In the genomic region with DNA sequence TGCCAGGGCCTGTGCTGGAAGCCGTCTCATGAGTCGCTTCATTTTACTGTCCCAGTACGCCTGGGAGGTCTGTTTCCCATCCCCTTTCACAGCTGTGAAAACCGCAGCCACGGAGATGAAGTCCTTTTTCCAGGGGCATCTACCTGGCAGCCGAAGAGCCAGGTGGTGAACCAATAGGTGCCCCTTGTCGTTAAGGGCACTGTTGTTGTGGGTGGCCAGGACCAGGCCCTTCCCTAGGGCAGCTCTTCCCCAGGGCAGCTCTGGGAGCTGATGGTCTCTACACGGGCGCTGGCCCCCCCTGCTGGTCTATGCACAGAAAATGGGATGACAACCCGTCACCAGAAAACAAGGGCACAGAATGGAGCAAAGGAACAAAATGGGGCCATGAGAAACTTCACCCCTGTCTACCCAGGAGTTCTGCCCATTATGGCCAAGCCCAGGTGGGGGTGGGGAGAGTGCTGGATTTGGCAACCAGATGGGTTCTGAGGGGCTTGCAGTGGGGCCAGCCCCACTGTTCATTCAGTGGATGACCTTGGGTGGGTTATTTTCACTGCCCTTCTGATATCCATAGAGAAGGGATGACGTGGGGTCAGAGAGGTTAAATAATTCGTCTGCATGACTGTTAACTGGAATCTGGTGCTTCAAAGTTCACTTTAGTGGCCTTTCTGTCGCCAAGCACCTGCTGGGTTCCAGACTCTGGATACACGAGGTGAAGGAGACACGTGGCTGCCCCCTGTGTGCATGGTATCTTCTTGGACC, we compare ENCODE assay signal across 1 cellular context.
TF ChIP-seq lines count a peak whose summit lies in the region.

No MANE protein-coding gene starts in this region.

TF ChIP-seq in HepG2, 621 proteins besides CTCF, POLR2A, EP300 and RAD21 (continued from another document and continues in another):
- TF ChIP-seq, protein P1, sequence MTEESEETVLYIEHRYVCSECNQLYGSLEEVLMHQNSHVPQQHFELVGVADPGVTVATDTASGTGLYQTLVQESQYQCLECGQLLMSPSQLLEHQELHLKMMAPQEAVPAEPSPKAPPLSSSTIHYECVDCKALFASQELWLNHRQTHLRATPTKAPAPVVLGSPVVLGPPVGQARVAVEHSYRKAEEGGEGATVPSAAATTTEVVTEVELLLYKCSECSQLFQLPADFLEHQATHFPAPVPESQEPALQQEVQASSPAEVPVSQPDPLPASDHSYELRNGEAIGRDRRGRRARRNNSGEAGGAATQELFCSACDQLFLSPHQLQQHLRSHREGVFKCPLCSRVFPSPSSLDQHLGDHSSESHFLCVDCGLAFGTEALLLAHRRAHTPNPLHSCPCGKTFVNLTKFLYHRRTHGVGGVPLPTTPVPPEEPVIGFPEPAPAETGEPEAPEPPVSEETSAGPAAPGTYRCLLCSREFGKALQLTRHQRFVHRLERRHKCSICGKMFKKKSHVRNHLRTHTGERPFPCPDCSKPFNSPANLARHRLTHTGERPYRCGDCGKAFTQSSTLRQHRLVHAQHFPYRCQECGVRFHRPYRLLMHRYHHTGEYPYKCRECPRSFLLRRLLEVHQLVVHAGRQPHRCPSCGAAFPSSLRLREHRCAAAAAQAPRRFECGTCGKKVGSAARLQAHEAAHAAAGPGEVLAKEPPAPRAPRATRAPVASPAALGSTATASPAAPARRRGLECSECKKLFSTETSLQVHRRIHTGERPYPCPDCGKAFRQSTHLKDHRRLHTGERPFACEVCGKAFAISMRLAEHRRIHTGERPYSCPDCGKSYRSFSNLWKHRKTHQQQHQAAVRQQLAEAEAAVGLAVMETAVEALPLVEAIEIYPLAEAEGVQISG (CRISPR knock-in tag; IDR thresholded peaks at IDR 0.05): peak; percentile 59; the same call in 1 of the 2 replicates
- no peak for TF ChIP-seq KDM6A (CRISPR knock-in tag; IDR thresholded peaks at IDR 0.05; ENCODE audit: low read depth)
- TF ChIP-seq, protein P2, sequence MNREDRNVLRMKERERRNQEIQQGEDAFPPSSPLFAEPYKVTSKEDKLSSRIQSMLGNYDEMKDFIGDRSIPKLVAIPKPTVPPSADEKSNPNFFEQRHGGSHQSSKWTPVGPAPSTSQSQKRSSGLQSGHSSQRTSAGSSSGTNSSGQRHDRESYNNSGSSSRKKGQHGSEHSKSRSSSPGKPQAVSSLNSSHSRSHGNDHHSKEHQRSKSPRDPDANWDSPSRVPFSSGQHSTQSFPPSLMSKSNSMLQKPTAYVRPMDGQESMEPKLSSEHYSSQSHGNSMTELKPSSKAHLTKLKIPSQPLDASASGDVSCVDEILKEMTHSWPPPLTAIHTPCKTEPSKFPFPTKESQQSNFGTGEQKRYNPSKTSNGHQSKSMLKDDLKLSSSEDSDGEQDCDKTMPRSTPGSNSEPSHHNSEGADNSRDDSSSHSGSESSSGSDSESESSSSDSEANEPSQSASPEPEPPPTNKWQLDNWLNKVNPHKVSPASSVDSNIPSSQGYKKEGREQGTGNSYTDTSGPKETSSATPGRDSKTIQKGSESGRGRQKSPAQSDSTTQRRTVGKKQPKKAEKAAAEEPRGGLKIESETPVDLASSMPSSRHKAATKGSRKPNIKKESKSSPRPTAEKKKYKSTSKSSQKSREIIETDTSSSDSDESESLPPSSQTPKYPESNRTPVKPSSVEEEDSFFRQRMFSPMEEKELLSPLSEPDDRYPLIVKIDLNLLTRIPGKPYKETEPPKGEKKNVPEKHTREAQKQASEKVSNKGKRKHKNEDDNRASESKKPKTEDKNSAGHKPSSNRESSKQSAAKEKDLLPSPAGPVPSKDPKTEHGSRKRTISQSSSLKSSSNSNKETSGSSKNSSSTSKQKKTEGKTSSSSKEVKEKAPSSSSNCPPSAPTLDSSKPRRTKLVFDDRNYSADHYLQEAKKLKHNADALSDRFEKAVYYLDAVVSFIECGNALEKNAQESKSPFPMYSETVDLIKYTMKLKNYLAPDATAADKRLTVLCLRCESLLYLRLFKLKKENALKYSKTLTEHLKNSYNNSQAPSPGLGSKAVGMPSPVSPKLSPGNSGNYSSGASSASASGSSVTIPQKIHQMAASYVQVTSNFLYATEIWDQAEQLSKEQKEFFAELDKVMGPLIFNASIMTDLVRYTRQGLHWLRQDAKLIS (CRISPR knock-in tag; IDR thresholded peaks at IDR 0.05): no peak
- no peak for TF ChIP-seq ATF1 (CRISPR knock-in tag; IDR thresholded peaks at IDR 0.05)
- TF ChIP-seq NCOA1 (CRISPR knock-in tag; IDR thresholded peaks at IDR 0.05): no peak
- TF ChIP-seq ZSCAN12 (CRISPR knock-in tag; IDR thresholded peaks at IDR 0.05): 0 out of 2 replicates have a peak, but pooled peaks have one; percentile 76
- TF ChIP-seq, protein P3, sequence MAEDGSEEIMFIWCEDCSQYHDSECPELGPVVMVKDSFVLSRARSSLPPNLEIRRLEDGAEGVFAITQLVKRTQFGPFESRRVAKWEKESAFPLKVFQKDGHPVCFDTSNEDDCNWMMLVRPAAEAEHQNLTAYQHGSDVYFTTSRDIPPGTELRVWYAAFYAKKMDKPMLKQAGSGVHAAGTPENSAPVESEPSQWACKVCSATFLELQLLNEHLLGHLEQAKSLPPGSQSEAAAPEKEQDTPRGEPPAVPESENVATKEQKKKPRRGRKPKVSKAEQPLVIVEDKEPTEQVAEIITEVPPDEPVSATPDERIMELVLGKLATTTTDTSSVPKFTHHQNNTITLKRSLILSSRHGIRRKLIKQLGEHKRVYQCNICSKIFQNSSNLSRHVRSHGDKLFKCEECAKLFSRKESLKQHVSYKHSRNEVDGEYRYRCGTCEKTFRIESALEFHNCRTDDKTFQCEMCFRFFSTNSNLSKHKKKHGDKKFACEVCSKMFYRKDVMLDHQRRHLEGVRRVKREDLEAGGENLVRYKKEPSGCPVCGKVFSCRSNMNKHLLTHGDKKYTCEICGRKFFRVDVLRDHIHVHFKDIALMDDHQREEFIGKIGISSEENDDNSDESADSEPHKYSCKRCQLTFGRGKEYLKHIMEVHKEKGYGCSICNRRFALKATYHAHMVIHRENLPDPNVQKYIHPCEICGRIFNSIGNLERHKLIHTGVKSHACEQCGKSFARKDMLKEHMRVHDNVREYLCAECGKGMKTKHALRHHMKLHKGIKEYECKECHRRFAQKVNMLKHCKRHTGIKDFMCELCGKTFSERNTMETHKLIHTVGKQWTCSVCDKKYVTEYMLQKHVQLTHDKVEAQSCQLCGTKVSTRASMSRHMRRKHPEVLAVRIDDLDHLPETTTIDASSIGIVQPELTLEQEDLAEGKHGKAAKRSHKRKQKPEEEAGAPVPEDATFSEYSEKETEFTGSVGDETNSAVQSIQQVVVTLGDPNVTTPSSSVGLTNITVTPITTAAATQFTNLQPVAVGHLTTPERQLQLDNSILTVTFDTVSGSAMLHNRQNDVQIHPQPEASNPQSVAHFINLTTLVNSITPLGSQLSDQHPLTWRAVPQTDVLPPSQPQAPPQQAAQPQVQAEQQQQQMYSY (CRISPR knock-in tag; IDR thresholded peaks at IDR 0.05): no peak
- TF ChIP-seq, protein P4, sequence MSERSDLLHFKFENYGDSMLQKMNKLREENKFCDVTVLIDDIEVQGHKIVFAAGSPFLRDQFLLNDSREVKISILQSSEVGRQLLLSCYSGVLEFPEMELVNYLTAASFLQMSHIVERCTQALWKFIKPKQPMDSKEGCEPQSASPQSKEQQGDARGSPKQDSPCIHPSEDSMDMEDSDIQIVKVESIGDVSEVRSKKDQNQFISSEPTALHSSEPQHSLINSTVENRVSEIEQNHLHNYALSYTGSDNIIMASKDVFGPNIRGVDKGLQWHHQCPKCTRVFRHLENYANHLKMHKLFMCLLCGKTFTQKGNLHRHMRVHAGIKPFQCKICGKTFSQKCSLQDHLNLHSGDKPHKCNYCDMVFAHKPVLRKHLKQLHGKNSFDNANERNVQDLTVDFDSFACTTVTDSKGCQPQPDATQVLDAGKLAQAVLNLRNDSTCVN (CRISPR knock-in tag; IDR thresholded peaks at IDR 0.05; ENCODE audit: borderline replicate concordance): no peak
- TF ChIP-seq ZBTB38 (CRISPR knock-in tag; IDR thresholded peaks at IDR 0.05): peak; percentile 84
- TF ChIP-seq ZNF589 (CRISPR knock-in tag; conservative IDR thresholded peaks at IDR 0.05): no peak
- TF ChIP-seq SRSF9 (IDR thresholded peaks at IDR 0.05; ENCODE audit: borderline replicate concordance, insufficient read depth, low read depth, low read length, poor library complexity, severe bottlenecking): no peak
- peak; percentile 40; the same call in 1 of the 2 replicates for TF ChIP-seq ZNF12 (CRISPR knock-in tag; IDR thresholded peaks at IDR 0.05)
- TF ChIP-seq ASH2L (IDR thresholded peaks at IDR 0.05; ENCODE audit: insufficient read length, low read depth, low read length): no peak
- TF ChIP-seq, protein P5, sequence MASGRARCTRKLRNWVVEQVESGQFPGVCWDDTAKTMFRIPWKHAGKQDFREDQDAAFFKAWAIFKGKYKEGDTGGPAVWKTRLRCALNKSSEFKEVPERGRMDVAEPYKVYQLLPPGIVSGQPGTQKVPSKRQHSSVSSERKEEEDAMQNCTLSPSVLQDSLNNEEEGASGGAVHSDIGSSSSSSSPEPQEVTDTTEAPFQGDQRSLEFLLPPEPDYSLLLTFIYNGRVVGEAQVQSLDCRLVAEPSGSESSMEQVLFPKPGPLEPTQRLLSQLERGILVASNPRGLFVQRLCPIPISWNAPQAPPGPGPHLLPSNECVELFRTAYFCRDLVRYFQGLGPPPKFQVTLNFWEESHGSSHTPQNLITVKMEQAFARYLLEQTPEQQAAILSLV (CRISPR knock-in tag; IDR thresholded peaks at IDR 0.05; ENCODE audit: borderline replicate concordance): peak; percentile 62; the same call in 1 of the 2 replicates
- peak; percentile 59; the same call in 1 of the 2 replicates for TF ChIP-seq ZZZ3 (CRISPR knock-in tag; IDR thresholded peaks at IDR 0.05; ENCODE audit: borderline replicate concordance)
- TF ChIP-seq ZNF891 (CRISPR knock-in tag; IDR thresholded peaks at IDR 0.05): no peak
- TF ChIP-seq SUZ12 (IDR thresholded peaks at IDR 0.05; ENCODE audit: low read depth, low read length): no peak
- TF ChIP-seq ESRRA (CRISPR knock-in tag; IDR thresholded peaks at IDR 0.05; ENCODE audit: low read depth): peak; percentile 83; the same call in 1 of the 2 replicates
- peak; percentile 53 for TF ChIP-seq ZNF883 (CRISPR knock-in tag; IDR thresholded peaks at IDR 0.05; ENCODE audit: not compliant biosample characterization)
- TF ChIP-seq CREM (IDR thresholded peaks at IDR 0.05): no peak
- no peak for TF ChIP-seq CREM (CRISPR knock-in tag; IDR thresholded peaks at IDR 0.05)
- no peak for TF ChIP-seq SMAD9 (CRISPR knock-in tag; IDR thresholded peaks at IDR 0.05)
- TF ChIP-seq TCF7L2 (IDR thresholded peaks at IDR 0.05; ENCODE audit: low read depth, low read length): no peak
- TF ChIP-seq NFATC3 (CRISPR knock-in tag; IDR thresholded peaks at IDR 0.05): peak; percentile 52; the same call in 1 of the 2 replicates
- TF ChIP-seq, protein P6, sequence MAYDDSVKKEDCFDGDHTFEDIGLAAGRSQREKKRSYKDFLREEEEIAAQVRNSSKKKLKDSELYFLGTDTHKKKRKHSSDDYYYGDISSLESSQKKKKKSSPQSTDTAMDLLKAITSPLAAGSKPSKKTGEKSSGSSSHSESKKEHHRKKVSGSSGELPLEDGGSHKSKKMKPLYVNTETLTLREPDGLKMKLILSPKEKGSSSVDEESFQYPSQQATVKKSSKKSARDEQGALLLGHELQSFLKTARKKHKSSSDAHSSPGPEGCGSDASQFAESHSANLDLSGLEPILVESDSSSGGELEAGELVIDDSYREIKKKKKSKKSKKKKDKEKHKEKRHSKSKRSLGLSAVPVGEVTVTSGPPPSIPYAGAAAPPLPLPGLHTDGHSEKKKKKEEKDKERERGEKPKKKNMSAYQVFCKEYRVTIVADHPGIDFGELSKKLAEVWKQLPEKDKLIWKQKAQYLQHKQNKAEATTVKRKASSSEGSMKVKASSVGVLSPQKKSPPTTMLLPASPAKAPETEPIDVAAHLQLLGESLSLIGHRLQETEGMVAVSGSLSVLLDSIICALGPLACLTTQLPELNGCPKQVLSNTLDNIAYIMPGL (CRISPR knock-in tag; IDR thresholded peaks at IDR 0.05; ENCODE audit: borderline replicate concordance in 1 of 2, low read depth in 1 of 2): peak; percentile 75 to 89
- TF ChIP-seq SALL2 (CRISPR knock-in tag; IDR thresholded peaks at IDR 0.05): no peak; the same call in none of the 2 replicates
- 0 out of 2 replicates have a peak, but pooled peaks have one; percentile 82 for TF ChIP-seq ZNF367 (CRISPR knock-in tag; IDR thresholded peaks at IDR 0.05; ENCODE audit: borderline replicate concordance)
- peak; percentile 93; the same call in 1 of the 2 replicates for TF ChIP-seq ZNF510 (CRISPR knock-in tag; IDR thresholded peaks at IDR 0.05; ENCODE audit: low read depth)
- TF ChIP-seq, protein P7, sequence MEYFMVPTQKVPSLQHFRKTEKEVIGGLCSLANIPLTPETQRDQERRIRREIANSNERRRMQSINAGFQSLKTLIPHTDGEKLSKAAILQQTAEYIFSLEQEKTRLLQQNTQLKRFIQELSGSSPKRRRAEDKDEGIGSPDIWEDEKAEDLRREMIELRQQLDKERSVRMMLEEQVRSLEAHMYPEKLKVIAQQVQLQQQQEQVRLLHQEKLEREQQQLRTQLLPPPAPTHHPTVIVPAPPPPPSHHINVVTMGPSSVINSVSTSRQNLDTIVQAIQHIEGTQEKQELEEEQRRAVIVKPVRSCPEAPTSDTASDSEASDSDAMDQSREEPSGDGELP (IDR thresholded peaks at IDR 0.05; ENCODE audit: borderline replicate concordance, low read depth): no peak
- TF ChIP-seq, protein P8, sequence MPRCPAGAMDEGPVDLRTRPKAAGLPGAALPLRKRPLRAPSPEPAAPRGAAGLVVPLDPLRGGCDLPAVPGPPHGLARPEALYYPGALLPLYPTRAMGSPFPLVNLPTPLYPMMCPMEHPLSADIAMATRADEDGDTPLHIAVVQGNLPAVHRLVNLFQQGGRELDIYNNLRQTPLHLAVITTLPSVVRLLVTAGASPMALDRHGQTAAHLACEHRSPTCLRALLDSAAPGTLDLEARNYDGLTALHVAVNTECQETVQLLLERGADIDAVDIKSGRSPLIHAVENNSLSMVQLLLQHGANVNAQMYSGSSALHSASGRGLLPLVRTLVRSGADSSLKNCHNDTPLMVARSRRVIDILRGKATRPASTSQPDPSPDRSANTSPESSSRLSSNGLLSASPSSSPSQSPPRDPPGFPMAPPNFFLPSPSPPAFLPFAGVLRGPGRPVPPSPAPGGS (CRISPR knock-in tag; IDR thresholded peaks at IDR 0.05): peak; percentile 58; the same call in 1 of the 2 replicates
